In the genomic region with DNA sequence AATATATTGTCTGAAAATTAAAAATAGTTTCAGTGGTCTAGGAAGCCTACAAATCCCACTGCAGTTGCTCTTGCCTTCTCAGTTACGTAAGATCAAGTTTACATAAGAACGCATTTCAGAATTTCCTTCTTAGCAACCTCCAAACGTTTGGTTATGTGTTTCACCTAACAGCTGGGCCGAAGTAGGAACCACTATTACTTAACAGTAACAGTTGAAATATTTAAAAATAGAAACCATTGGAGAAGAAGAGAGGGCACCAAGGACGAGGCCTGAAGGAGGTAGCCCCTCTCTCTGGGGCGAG, we compare ENCODE assay signal across 10 cellular contexts.
DNase-seq lines count a peak whose midpoint lies in the region; ATAC-seq and TF ChIP-seq lines count a peak whose summit lies in the region.
"Had no signal": no experiment of that assay in that cellular context is flagged by ENCODE, and none has a peak within 500 bp of the region (broad histone marks: within the 10 kb centered on the region; RNA-seq: fewer than 3 reads in every experiment).

No MANE protein-coding gene starts in this region.

- peak overlapping the region; percentile 93 for H3K27ac ChIP-seq in lower lobe of right lung
- H3K27ac ChIP-seq in testis: peak overlapping the region; percentile 89 to 92

- H3K27me3 Mint-ChIP-seq in T-helper 1 cell treated with Interleukin-12 subunit alpha and Interleukin-12 subunit beta and Interleukin-4 antibody, amounts not matched to agents 30 μg/mL and 1 μg/mL, for 36 hours (ENCODE audit: low read depth): no peaks in the 10 kb centered on the region
- H3K27me3 Mint-ChIP-seq: activated CD4-positive, alpha-beta T cell treated with anti-CD3 and anti-CD28 coated beads, Interleukin-2, amount 10 ng/mL, durations not matched to agents 24 days and 14 days had no signal

- WGBS in testis, 2 donors: 43 to 55% methylated on average over 6 of the region's 6 CpGs

- H3K27ac Mint-ChIP-seq in T-helper 1 cell treated with Interleukin-12 subunit alpha and Interleukin-12 subunit beta and Interleukin-4 antibody, amounts not matched to agents 30 μg/mL and 1 μg/mL, for 36 hours: peak overlapping the region; percentile 29
- H3K27ac Mint-ChIP-seq: activated CD4-positive, alpha-beta T cell treated with anti-CD3 and anti-CD28 coated beads, Interleukin-2, amount 10 ng/mL, durations not matched to agents 24 days and 14 days had no signal

- no peaks in the 10 kb centered on the region for H3K9me3 ChIP-seq in lower lobe of right lung
- no peaks in the 10 kb centered on the region for H3K9me3 ChIP-seq in testis

- H3K36me3 ChIP-seq in lower lobe of right lung (no peaks in the 10 kb centered on the region), testis (ENCODE audit: low read depth, missing control alignments) (no peaks in the 10 kb centered on the region)

- peak; percentile 65 to 75 for ATAC-seq in lower lobe of right lung

- TF ChIP-seq POLR2A in testis (IDR thresholded peaks at IDR 0.05): no peak

- peaks cover 12% of the 10 kb centered on the region for H3K36me3 Mint-ChIP-seq in T-helper 1 cell treated with Interleukin-12 subunit alpha and Interleukin-12 subunit beta and Interleukin-4 antibody, amounts not matched to agents 30 μg/mL and 1 μg/mL, for 36 hours (ENCODE audit: low read depth)

- DNase-seq in T-helper 1 cell (no peak), amniotic epithelial cell (ENCODE audit: low read depth) (peak; percentile 78), lower lobe of right lung (no peak), testis (no peak), dedifferentiated amniotic fluid mesenchymal stem cell (ENCODE audit: extremely low spot score) (no peak), COLO829 (ENCODE audit: low spot score) (no peak), SHP77 (lab: John Stamatoyannopoulos, UW) (no peak)
- DNase-seq: activated CD4-positive, alpha-beta T cell treated with anti-CD3 and anti-CD28 coated beads, Interleukin-2, amount 10 ng/mL, durations not matched to agents 24 days and 14 days; NCI-H2227 treated with DMSO at 0.1 percent for 48 hours had no signal

- H3K4me3 ChIP-seq in lower lobe of right lung: peak overlapping the region; percentile 35
- no peak overlapping the region for H3K4me3 ChIP-seq in testis

- peaks cover 73% of the 10 kb centered on the region for H3K4me1 ChIP-seq in lower lobe of right lung
- H3K4me1 ChIP-seq in testis: peaks cover 66% of the 10 kb centered on the region

- H3K4me3 Mint-ChIP-seq in T-helper 1 cell treated with Interleukin-12 subunit alpha and Interleukin-12 subunit beta and Interleukin-4 antibody, amounts not matched to agents 30 μg/mL and 1 μg/mL, for 36 hours: no peak overlapping the region

- TF ChIP-seq CTCF in lower lobe of right lung (IDR thresholded peaks at IDR 0.05) (no peak), testis (IDR thresholded peaks at IDR 0.05) (no peak)

- peaks cover 3% of the 10 kb centered on the region for H3K9me3 Mint-ChIP-seq in T-helper 1 cell treated with Interleukin-12 subunit alpha and Interleukin-12 subunit beta and Interleukin-4 antibody, amounts not matched to agents 30 μg/mL and 1 μg/mL, for 36 hours
- H3K9me3 Mint-ChIP-seq: activated CD4-positive, alpha-beta T cell treated with anti-CD3 and anti-CD28 coated beads, Interleukin-2, amount 10 ng/mL, durations not matched to agents 24 days and 14 days had no signal

- intact Hi-C loops in lower lobe of right lung (cut with DNase I): no loop called here
- intact Hi-C loops in testis (cut with DNase I; ENCODE audit: low total_unique reads): no loop called here

- H3K27me3 ChIP-seq in lower lobe of right lung (ENCODE audit: low read depth) (no peaks in the 10 kb centered on the region), testis (no peaks in the 10 kb centered on the region)

- peaks cover 49% of the 10 kb centered on the region for H3K4me1 Mint-ChIP-seq in T-helper 1 cell treated with Interleukin-12 subunit alpha and Interleukin-12 subunit beta and Interleukin-4 antibody, amounts not matched to agents 30 μg/mL and 1 μg/mL, for 36 hours (ENCODE audit: low read depth)
